Comparison of ENCODE assay signal across 6 cellular contexts in the genomic region with DNA sequence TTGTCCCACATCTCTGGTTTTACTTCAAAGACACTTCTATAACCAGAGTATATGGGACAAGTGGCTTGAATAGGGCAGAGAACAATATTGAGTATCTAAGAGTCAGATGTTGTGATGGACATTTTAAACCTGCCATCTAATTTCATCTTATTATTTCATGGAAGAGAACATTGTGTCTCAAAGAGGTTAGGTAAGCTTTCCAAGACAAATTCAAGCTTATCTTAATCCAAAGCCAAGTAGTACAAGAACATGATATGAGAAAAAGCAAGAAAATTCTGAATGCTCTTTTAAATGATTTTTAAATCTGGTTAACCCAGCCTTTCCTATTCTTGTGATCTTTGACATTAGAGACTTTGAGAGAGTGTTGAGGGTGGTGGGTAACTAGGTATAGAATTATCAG.
"Had no signal": no experiment of that assay in that cellular context is flagged by ENCODE, and none has a peak within 500 bp of the region (broad histone marks: within the 10 kb centered on the region; RNA-seq: fewer than 3 reads in every experiment).

No MANE protein-coding gene starts in this region.

- DNase-seq: IMR-90, KBM-7 had no signal

- H3K27ac ChIP-seq: HL-60 had no signal

- ATAC-seq: HepG2, K562 had no signal

- FAIRE-seq: HepG2, HTR-8/SVneo, K562 had no signal

- H3K4me3 ChIP-seq: K562 had no signal
